Comparison of ENCODE assay signal across 14 cellular contexts in the genomic region with DNA sequence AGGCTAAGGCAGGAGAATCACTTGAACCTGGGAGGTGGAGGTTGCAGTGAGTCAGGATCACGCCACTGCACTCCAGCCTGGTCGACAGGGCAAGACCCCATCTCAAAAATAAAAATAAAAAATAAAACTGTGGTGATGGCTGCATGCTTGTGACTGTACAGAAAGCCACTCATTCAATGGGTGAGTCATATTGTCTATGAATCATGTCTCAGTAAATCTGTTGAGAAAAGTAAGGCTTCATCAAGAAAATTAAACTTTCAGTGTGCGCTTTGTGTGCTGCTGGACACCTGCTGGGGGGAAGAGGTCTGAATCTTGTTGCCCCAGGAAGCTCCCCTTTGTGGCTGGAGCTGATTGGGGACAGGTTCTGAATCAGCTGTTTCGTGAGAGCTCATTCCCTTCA. TPM values are rescaled to one million over a fixed set of nuclear protein-coding genes. Genes with fewer than 3 reads are reported as not detected.
DNase-seq lines count a peak whose midpoint lies in the region; ATAC-seq and TF ChIP-seq lines count a peak whose summit lies in the region.
"Had no signal": no experiment of that assay in that cellular context is flagged by ENCODE, and none has a peak within 500 bp of the region (broad histone marks: within the 10 kb centered on the region; RNA-seq: fewer than 3 reads in every experiment).

No MANE protein-coding gene starts in this region.

- no peaks in the 10 kb centered on the region for H3F3A ChIP-seq in PC-3 (ENCODE audit: low read length, unreplicated experiment)

- TF ChIP-seq CTCF in PC-3 (conservative IDR thresholded peaks at IDR 0.05; ENCODE audit: low read depth, low read length) (no peak), cardiac fibroblast (IDR thresholded peaks at IDR 0.05; ENCODE audit: low read depth, low read length) (no peak), upper lobe of left lung (IDR thresholded peaks at IDR 0.05) (no peak)

- no peak for TF ChIP-seq POLR2A in upper lobe of left lung (IDR thresholded peaks at IDR 0.05)

- peak overlapping the region; percentile 78 for H3K27ac Mint-ChIP-seq in activated T-cell treated with anti-CD3 and anti-CD28 coated beads, Interleukin-2, amount 50 U/mL, for 24 hours
- H3K27ac Mint-ChIP-seq in stimulated activated effector memory CD8-positive, alpha-beta T cell treated with anti-CD3 and anti-CD28 coated beads, Interleukin-12 subunit alpha, Interleukin-12 subunit beta, amount 100 ng/mL, for 72 hours, result no peak overlapping the region

- DNase-seq in activated T-cell treated with anti-CD3 and anti-CD28 coated beads, Interleukin-2, amount 50 U/mL, for 24 hours, result no peak
- DNase-seq in activated T-cell treated with anti-CD3 and anti-CD28 coated beads for 4 hours, result no peak
- DNase-seq in PC-3, result peak; percentile 71
- peak; percentile 17 to 58 for DNase-seq in cardiac fibroblast (ENCODE audit: low read depth in 2 of 2)
- DNase-seq in stimulated activated effector memory CD8-positive, alpha-beta T cell treated with anti-CD3 and anti-CD28 coated beads, Interleukin-12 subunit alpha, Interleukin-12 subunit beta, amount 100 ng/mL, for 72 hours (ENCODE audit: low spot score in 2 of 2), result no peak
- DNase-seq in upper lobe of left lung, result no peak
- DNase-seq in NCI-H446 treated with DMSO at 0.1 percent for 48 hours (lab: John Stamatoyannopoulos, UW), result no peak
- DNase-seq: activated CD4-positive, alpha-beta T cell treated with anti-CD3 and anti-CD28 coated beads, Interleukin-2, amount 50 U/mL, for 48 hours; body of pancreas; NCI-H82; stimulated activated CD4-positive, alpha-beta T cell treated with anti-CD3 and anti-CD28 coated beads, Interleukin-15, amount 100 ng/mL, for 24 hours; stimulated activated naive CD4-positive, alpha-beta T cell treated with Interleukin-2 at 50 U/mL for 16 hours had no signal

- no peak for TF ChIP-seq EP300 in upper lobe of left lung (IDR thresholded peaks at IDR 0.05)

- H3K4me1 ChIP-seq in PC-3 (ENCODE audit: insufficient read depth, low read length), result peaks cover 16% of the 10 kb centered on the region
- peaks cover 0 to 9% (median 0%) of the 10 kb centered on the region in 4 donors for H3K4me1 ChIP-seq in upper lobe of left lung
- H3K4me1 ChIP-seq: body of pancreas, esophagus muscularis mucosa had no signal

- intact Hi-C loops in PC-3 (cut with micrococcal nuclease), result no loop called here

- H3K9me3 ChIP-seq in PC-3 (ENCODE audit: low read length), result no peaks in the 10 kb centered on the region
- no peaks in the 10 kb centered on the region for H3K9me3 ChIP-seq in upper lobe of left lung
- H3K9me3 ChIP-seq: body of pancreas, esophagus muscularis mucosa had no signal

- ATAC-seq in PC-3, result peak; percentile 90
- ATAC-seq in stimulated activated effector memory CD8-positive, alpha-beta T cell treated with anti-CD3 and anti-CD28 coated beads, Interleukin-12 subunit alpha, Interleukin-12 subunit beta, amount 100 ng/mL, for 72 hours, result peak; percentile 82
- ATAC-seq in GM18511 (IDR thresholded peaks at IDR 0.05; ENCODE audit: unreplicated experiment), result no peak
- no peak for ATAC-seq in upper lobe of left lung (ENCODE audit: low FRiP score in 2 of 2)
- ATAC-seq: body of pancreas had no signal

- BruUV-seq in PC-3 (replicated peaks; lab: Mats Ljungman, UMichigan), result no TSS peak

- peak overlapping the region; percentile 21 for H3K4me2 ChIP-seq in PC-3 (ENCODE audit: low read length)

- CTCF ChIA-PET in PC-3 (lab: Charles Lee), result no interaction called here

- H3K36me3 ChIP-seq in PC-3 (ENCODE audit: low read depth, low read length) (no peaks in the 10 kb centered on the region), upper lobe of left lung (peaks cover 17 to 84% (median 56%) of the 10 kb centered on the region in 4 donors)

- H2AFZ ChIP-seq in PC-3 (ENCODE audit: low read length), result no peak overlapping the region

- H3K27me3 ChIP-seq in PC-3 (ENCODE audit: low read length), result no peaks in the 10 kb centered on the region
- H3K27me3 ChIP-seq in upper lobe of left lung, result no peaks in the 10 kb centered on the region
- H3K27me3 ChIP-seq: body of pancreas, esophagus muscularis mucosa had no signal

- H3K79me2 ChIP-seq in PC-3 (ENCODE audit: low read length), result no peaks in the 10 kb centered on the region

- POLR2A ChIA-PET in PC-3 (lab: Charles Lee; ENCODE audit: unreplicated experiment), result interaction anchor here (0.5 kb wide), 1 partner anchor 1938 kb away, joined by 3 read pairs; no protein-coding TSS in a partner anchor

- H3K27me3 Mint-ChIP-seq in activated T-cell treated with anti-CD3 and anti-CD28 coated beads, Interleukin-2, amount 50 U/mL, for 24 hours, result no peaks in the 10 kb centered on the region

- WGBS in upper lobe of left lung, 2 donors, result 92 to 94% methylated on average over 4 of the region's 4 CpGs

- H3K4me3 Mint-ChIP-seq in activated T-cell treated with anti-CD3 and anti-CD28 coated beads, Interleukin-2, amount 50 U/mL, for 24 hours, result no peak overlapping the region
- no peak overlapping the region for H3K4me3 Mint-ChIP-seq in stimulated activated effector memory CD8-positive, alpha-beta T cell treated with anti-CD3 and anti-CD28 coated beads, Interleukin-12 subunit alpha, Interleukin-12 subunit beta, amount 100 ng/mL, for 72 hours

- H3K36me3 Mint-ChIP-seq in activated T-cell treated with anti-CD3 and anti-CD28 coated beads, Interleukin-2, amount 50 U/mL, for 24 hours (ENCODE audit: low read depth), result peaks cover 90% of the 10 kb centered on the region
- peaks cover 98% of the 10 kb centered on the region for H3K36me3 Mint-ChIP-seq in stimulated activated effector memory CD8-positive, alpha-beta T cell treated with anti-CD3 and anti-CD28 coated beads, Interleukin-12 subunit alpha, Interleukin-12 subunit beta, amount 100 ng/mL, for 72 hours

- H3K4me3 ChIP-seq in PC-3 (ENCODE audit: low read length), result no peak overlapping the region
- H3K4me3 ChIP-seq in cardiac fibroblast (replicated peaks in 1 of 2; ENCODE audit: low read depth in 2 of 2, low read length in 2 of 2), result no peak overlapping the region
- no peak overlapping the region for H3K4me3 ChIP-seq in upper lobe of left lung
- H3K4me3 ChIP-seq: body of pancreas, esophagus muscularis mucosa had no signal

- H3K4me1 Mint-ChIP-seq in activated T-cell treated with anti-CD3 and anti-CD28 coated beads, Interleukin-2, amount 50 U/mL, for 24 hours (ENCODE audit: low read depth), result peaks cover 29% of the 10 kb centered on the region
- peaks cover 42% of the 10 kb centered on the region for H3K4me1 Mint-ChIP-seq in stimulated activated effector memory CD8-positive, alpha-beta T cell treated with anti-CD3 and anti-CD28 coated beads, Interleukin-12 subunit alpha, Interleukin-12 subunit beta, amount 100 ng/mL, for 72 hours

- H3K9me3 Mint-ChIP-seq in activated T-cell treated with anti-CD3 and anti-CD28 coated beads, Interleukin-2, amount 50 U/mL, for 24 hours, result no peaks in the 10 kb centered on the region
- H3K9me3 Mint-ChIP-seq in stimulated activated effector memory CD8-positive, alpha-beta T cell treated with anti-CD3 and anti-CD28 coated beads, Interleukin-12 subunit alpha, Interleukin-12 subunit beta, amount 100 ng/mL, for 72 hours, result no peaks in the 10 kb centered on the region

- H4K20me1 ChIP-seq in PC-3 (ENCODE audit: low read length), result no peaks in the 10 kb centered on the region

- no peaks in the 10 kb centered on the region for H3K9me2 ChIP-seq in PC-3 (replicated peaks; ENCODE audit: low read length)

- no peak overlapping the region for H3K9ac ChIP-seq in PC-3 (ENCODE audit: low read length)

- peak overlapping the region; percentile 39 for H3K27ac ChIP-seq in PC-3 (ENCODE audit: low read length)
- no peak overlapping the region for H3K27ac ChIP-seq in upper lobe of left lung
- H3K27ac ChIP-seq: body of pancreas, esophagus muscularis mucosa had no signal

RNA-seq across cellular contexts. Expression of gene NUBP1, which starts 11.3 kb away (rescaled TPM):
- 34.3 and 49.3 TPM in 2 replicates for total RNA-seq in PC-3 (2014; rRNA removed)
- total RNA-seq in upper lobe of left lung, result 10 to 100 TPM; 16.8 to 40.3 (median 34.6) TPM

Comparison
In these comparisons a context has a peak if more than half of its experiments do, and no peak if none do; other contexts are left out.
1. DNase-seq: peak in PC-3 (single experiment) and cardiac fibroblast (2 of 2); none in activated T-cell treated with anti-CD3 and anti-CD28 coated beads, Interleukin-2, amount 50 U/mL, for 24 hours (single experiment), activated T-cell treated with anti-CD3 and anti-CD28 coated beads for 4 hours (single experiment), stimulated activated effector memory CD8-positive, alpha-beta T cell treated with anti-CD3 and anti-CD28 coated beads, Interleukin-12 subunit alpha, Interleukin-12 subunit beta, amount 100 ng/mL, for 72 hours (0 of 2), upper lobe of left lung (0 of 2) and NCI-H446 treated with DMSO at 0.1 percent for 48 hours (single experiment).
2. ATAC-seq: peak in PC-3 (single experiment) and stimulated activated effector memory CD8-positive, alpha-beta T cell treated with anti-CD3 and anti-CD28 coated beads, Interleukin-12 subunit alpha, Interleukin-12 subunit beta, amount 100 ng/mL, for 72 hours (single experiment); none in GM18511 (single experiment) and upper lobe of left lung (0 of 2).